In the genomic region with DNA sequence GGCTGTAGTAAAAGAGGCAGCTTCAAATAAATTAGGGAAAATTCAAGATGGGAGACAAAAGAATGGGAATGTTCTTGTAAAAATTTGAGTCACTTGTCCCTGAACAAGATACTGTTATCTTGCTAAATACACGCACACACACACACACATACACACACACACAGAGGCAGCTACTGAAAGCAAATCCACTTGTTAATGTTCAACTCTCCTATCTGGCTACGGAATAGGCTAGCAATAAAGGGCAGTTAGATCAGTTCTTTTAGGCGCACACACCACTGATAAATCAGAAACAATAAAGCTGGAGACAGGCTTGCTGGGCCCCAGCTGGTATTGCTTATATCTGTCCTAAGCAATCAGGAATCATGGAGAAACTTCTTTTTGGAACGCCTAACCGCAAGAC, we compare ENCODE assay signal across 1 cellular context.
TF ChIP-seq lines count a peak whose summit lies in the region.

No MANE protein-coding gene starts in this region.

TF ChIP-seq in HepG2, 621 proteins besides CTCF, POLR2A, EP300 and RAD21 (continued from another document and continues in another):
- TF ChIP-seq, protein P1, sequence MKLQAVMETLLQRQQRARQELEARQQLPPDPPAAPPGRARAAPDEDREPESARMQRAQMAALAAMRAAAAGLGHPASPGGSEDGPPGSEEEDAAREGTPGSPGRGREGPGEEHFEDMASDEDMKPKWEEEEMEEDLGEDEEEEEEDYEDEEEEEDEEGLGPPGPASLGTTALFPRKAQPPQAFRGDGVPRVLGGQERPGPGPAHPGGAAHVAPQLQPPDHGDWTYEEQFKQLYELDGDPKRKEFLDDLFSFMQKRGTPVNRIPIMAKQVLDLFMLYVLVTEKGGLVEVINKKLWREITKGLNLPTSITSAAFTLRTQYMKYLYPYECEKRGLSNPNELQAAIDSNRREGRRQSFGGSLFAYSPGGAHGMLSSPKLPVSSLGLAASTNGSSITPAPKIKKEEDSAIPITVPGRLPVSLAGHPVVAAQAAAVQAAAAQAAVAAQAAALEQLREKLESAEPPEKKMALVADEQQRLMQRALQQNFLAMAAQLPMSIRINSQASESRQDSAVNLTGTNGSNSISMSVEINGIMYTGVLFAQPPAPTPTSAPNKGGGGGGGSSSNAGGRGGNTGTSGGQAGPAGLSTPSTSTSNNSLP (IDR thresholded peaks at IDR 0.05; ENCODE audit: low read depth, low read length), result peak; percentile 12; the same call in 1 of the 2 replicates
- no peak for TF ChIP-seq ZNF263 (CRISPR knock-in tag; IDR thresholded peaks at IDR 0.05)
- TF ChIP-seq CEBPG (CRISPR knock-in tag; IDR thresholded peaks at IDR 0.05), result 0 out of 2 replicates have a peak, but pooled peaks have one; percentile 14
- TF ChIP-seq HOXD1 (CRISPR knock-in tag; IDR thresholded peaks at IDR 0.05), result no peak
- no peak for TF ChIP-seq PHF20 (CRISPR knock-in tag; IDR thresholded peaks at IDR 0.05)
- no peak for TF ChIP-seq ZNF138 (CRISPR knock-in tag; IDR thresholded peaks at IDR 0.05; ENCODE audit: low read depth)
- no peak for TF ChIP-seq XBP1 (CRISPR knock-in tag; IDR thresholded peaks at IDR 0.05)
- peak; percentile 45; the same call in 1 of the 2 replicates for TF ChIP-seq TBX2 (CRISPR knock-in tag; IDR thresholded peaks at IDR 0.05; ENCODE audit: borderline replicate concordance)
- TF ChIP-seq, protein P2, sequence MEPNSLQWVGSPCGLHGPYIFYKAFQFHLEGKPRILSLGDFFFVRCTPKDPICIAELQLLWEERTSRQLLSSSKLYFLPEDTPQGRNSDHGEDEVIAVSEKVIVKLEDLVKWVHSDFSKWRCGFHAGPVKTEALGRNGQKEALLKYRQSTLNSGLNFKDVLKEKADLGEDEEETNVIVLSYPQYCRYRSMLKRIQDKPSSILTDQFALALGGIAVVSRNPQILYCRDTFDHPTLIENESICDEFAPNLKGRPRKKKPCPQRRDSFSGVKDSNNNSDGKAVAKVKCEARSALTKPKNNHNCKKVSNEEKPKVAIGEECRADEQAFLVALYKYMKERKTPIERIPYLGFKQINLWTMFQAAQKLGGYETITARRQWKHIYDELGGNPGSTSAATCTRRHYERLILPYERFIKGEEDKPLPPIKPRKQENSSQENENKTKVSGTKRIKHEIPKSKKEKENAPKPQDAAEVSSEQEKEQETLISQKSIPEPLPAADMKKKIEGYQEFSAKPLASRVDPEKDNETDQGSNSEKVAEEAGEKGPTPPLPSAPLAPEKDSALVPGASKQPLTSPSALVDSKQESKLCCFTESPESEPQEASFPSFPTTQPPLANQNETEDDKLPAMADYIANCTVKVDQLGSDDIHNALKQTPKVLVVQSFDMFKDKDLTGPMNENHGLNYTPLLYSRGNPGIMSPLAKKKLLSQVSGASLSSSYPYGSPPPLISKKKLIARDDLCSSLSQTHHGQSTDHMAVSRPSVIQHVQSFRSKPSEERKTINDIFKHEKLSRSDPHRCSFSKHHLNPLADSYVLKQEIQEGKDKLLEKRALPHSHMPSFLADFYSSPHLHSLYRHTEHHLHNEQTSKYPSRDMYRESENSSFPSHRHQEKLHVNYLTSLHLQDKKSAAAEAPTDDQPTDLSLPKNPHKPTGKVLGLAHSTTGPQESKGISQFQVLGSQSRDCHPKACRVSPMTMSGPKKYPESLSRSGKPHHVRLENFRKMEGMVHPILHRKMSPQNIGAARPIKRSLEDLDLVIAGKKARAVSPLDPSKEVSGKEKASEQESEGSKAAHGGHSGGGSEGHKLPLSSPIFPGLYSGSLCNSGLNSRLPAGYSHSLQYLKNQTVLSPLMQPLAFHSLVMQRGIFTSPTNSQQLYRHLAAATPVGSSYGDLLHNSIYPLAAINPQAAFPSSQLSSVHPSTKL (CRISPR knock-in tag; IDR thresholded peaks at IDR 0.05), result peak; percentile 56
- TF ChIP-seq, protein P3, sequence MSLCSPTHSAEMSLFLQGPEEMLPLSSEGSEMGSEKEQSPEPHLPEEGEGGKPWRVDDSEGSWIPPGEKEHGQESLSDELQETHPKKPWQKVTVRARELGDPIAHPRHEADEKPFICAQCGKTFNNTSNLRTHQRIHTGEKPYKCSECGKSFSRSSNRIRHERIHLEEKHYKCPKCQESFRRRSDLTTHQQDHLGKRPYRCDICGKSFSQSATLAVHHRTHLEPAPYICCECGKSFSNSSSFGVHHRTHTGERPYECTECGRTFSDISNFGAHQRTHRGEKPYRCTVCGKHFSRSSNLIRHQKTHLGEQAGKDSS (CRISPR knock-in tag; IDR thresholded peaks at IDR 0.05; ENCODE audit: borderline replicate concordance, low read depth), result no peak
- 0 out of 2 replicates have a peak, but pooled peaks have one; percentile 35 for TF ChIP-seq PHF21A (CRISPR knock-in tag; IDR thresholded peaks at IDR 0.05)
- no peak for TF ChIP-seq CREB1 (IDR thresholded peaks at IDR 0.05)
- 0 out of 2 replicates have a peak, but pooled peaks have one; percentile 42 for TF ChIP-seq CREB1 (CRISPR knock-in tag; IDR thresholded peaks at IDR 0.05)
- TF ChIP-seq ZNF101 (CRISPR knock-in tag; IDR thresholded peaks at IDR 0.05; ENCODE audit: borderline replicate concordance, low read depth), result no peak
- no peak for TF ChIP-seq ASH2L (IDR thresholded peaks at IDR 0.05; ENCODE audit: insufficient read length, low read depth, low read length)
- TF ChIP-seq, protein P4, sequence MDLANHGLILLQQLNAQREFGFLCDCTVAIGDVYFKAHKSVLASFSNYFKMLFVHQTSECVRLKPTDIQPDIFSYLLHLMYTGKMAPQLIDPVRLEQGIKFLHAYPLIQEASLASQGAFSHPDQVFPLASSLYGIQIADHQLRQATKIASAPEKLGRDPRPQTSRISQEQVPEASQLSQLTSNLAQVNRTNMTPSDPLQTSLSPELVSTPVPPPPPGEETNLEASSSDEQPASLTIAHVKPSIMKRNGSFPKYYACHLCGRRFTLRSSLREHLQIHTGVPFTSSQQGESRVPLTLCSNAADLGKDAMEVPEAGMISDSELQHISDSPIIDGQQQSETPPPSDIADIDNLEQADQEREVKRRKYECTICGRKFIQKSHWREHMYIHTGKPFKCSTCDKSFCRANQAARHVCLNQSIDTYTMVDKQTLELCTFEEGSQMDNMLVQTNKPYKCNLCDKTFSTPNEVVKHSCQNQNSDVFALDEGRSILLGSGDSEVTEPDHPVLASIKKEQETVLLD (CRISPR knock-in tag; IDR thresholded peaks at IDR 0.05; ENCODE audit: low read depth), result no peak
- TF ChIP-seq ZNF558 (CRISPR knock-in tag; IDR thresholded peaks at IDR 0.05; ENCODE audit: borderline replicate concordance), result no peak
- no peak for TF ChIP-seq SRY (CRISPR knock-in tag; IDR thresholded peaks at IDR 0.05)
- no peak for TF ChIP-seq ZNF296 (CRISPR knock-in tag; conservative IDR thresholded peaks at IDR 0.05)
- no peak for TF ChIP-seq POLR2AphosphoS2 (IDR thresholded peaks at IDR 0.05; ENCODE audit: low read depth, low read length)
- TF ChIP-seq KLF12 (CRISPR knock-in tag; IDR thresholded peaks at IDR 0.05; ENCODE audit: borderline replicate concordance), result no peak
- TF ChIP-seq ZNF607 (CRISPR knock-in tag; IDR thresholded peaks at IDR 0.05; ENCODE audit: borderline replicate concordance), result no peak
- TF ChIP-seq HDAC1 (CRISPR knock-in tag; IDR thresholded peaks at IDR 0.05), result 0 out of 2 replicates have a peak, but pooled peaks have one; percentile 19
- TF ChIP-seq, protein P5, sequence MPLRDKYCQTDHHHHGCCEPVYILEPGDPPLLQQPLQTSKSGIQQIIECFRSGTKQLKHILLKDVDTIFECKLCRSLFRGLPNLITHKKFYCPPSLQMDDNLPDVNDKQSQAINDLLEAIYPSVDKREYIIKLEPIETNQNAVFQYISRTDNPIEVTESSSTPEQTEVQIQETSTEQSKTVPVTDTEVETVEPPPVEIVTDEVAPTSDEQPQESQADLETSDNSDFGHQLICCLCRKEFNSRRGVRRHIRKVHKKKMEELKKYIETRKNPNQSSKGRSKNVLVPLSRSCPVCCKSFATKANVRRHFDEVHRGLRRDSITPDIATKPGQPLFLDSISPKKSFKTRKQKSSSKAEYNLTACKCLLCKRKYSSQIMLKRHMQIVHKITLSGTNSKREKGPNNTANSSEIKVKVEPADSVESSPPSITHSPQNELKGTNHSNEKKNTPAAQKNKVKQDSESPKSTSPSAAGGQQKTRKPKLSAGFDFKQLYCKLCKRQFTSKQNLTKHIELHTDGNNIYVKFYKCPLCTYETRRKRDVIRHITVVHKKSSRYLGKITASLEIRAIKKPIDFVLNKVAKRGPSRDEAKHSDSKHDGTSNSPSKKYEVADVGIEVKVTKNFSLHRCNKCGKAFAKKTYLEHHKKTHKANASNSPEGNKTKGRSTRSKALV (CRISPR knock-in tag; IDR thresholded peaks at IDR 0.05), result no peak
- peak; percentile 70; the same call in 1 of the 2 replicates for TF ChIP-seq JUNB (CRISPR knock-in tag; IDR thresholded peaks at IDR 0.05; ENCODE audit: borderline replicate concordance)
- TF ChIP-seq ZNF24 (IDR thresholded peaks at IDR 0.05), result no peak
- no peak for TF ChIP-seq MTA1 (CRISPR knock-in tag; IDR thresholded peaks at IDR 0.05; ENCODE audit: borderline replicate concordance)
- TF ChIP-seq ZNF484 (CRISPR knock-in tag; IDR thresholded peaks at IDR 0.05; ENCODE audit: borderline replicate concordance, low read depth), result no peak
- TF ChIP-seq FOXC1 (CRISPR knock-in tag; IDR thresholded peaks at IDR 0.05; ENCODE audit: borderline replicate concordance), result no peak
- TF ChIP-seq, protein P6, sequence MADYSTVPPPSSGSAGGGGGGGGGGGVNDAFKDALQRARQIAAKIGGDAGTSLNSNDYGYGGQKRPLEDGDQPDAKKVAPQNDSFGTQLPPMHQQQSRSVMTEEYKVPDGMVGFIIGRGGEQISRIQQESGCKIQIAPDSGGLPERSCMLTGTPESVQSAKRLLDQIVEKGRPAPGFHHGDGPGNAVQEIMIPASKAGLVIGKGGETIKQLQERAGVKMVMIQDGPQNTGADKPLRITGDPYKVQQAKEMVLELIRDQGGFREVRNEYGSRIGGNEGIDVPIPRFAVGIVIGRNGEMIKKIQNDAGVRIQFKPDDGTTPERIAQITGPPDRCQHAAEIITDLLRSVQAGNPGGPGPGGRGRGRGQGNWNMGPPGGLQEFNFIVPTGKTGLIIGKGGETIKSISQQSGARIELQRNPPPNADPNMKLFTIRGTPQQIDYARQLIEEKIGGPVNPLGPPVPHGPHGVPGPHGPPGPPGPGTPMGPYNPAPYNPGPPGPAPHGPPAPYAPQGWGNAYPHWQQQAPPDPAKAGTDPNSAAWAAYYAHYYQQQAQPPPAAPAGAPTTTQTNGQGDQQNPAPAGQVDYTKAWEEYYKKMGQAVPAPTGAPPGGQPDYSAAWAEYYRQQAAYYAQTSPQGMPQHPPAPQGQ (CRISPR knock-in tag; IDR thresholded peaks at IDR 0.05; ENCODE audit: borderline replicate concordance), result no peak
- TF ChIP-seq KDM3A (CRISPR knock-in tag; IDR thresholded peaks at IDR 0.05; ENCODE audit: low read depth), result no peak
- 0 out of 2 replicates have a peak, but pooled peaks have one; percentile 47 for TF ChIP-seq FOSL2 (CRISPR knock-in tag; IDR thresholded peaks at IDR 0.05)
- no peak for TF ChIP-seq ZNF761 (CRISPR knock-in tag; conservative IDR thresholded peaks at IDR 0.05)
- TF ChIP-seq NFATC3 (CRISPR knock-in tag; IDR thresholded peaks at IDR 0.05), result no peak
- TF ChIP-seq, protein P7, sequence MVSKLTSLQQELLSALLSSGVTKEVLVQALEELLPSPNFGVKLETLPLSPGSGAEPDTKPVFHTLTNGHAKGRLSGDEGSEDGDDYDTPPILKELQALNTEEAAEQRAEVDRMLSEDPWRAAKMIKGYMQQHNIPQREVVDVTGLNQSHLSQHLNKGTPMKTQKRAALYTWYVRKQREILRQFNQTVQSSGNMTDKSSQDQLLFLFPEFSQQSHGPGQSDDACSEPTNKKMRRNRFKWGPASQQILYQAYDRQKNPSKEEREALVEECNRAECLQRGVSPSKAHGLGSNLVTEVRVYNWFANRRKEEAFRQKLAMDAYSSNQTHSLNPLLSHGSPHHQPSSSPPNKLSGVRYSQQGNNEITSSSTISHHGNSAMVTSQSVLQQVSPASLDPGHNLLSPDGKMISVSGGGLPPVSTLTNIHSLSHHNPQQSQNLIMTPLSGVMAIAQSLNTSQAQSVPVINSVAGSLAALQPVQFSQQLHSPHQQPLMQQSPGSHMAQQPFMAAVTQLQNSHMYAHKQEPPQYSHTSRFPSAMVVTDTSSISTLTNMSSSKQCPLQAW (CRISPR knock-in tag; IDR thresholded peaks at IDR 0.05), result peak; percentile 58; the same call in 1 of the 2 replicates
- TF ChIP-seq ZNF564 (CRISPR knock-in tag; IDR thresholded peaks at IDR 0.05), result no peak
- no peak for TF ChIP-seq NR2F6 (IDR thresholded peaks at IDR 0.05)
- no peak for TF ChIP-seq NR2F6 (CRISPR knock-in tag; IDR thresholded peaks at IDR 0.05)
- TF ChIP-seq EEA1 (CRISPR knock-in tag; IDR thresholded peaks at IDR 0.05; ENCODE audit: borderline replicate concordance), result no peak
- TF ChIP-seq NBN (conservative IDR thresholded peaks at IDR 0.05), result no peak
- no peak for TF ChIP-seq CEBPB (IDR thresholded peaks at IDR 0.05; ENCODE audit: borderline replicate concordance, low read depth, low read length)
- no peak for TF ChIP-seq NFIB (CRISPR knock-in tag; IDR thresholded peaks at IDR 0.05; ENCODE audit: borderline replicate concordance)
- no peak for TF ChIP-seq ZNF672 (CRISPR knock-in tag; IDR thresholded peaks at IDR 0.05)
- no peak for TF ChIP-seq TAF15 (IDR thresholded peaks at IDR 0.05; ENCODE audit: low read depth, low read length, poor library complexity, severe bottlenecking)
- no peak for TF ChIP-seq TEAD2 (CRISPR knock-in tag; IDR thresholded peaks at IDR 0.05)
- 0 out of 2 replicates have a peak, but pooled peaks have one; percentile 19 for TF ChIP-seq ATF1 (CRISPR knock-in tag; IDR thresholded peaks at IDR 0.05)
- TF ChIP-seq, protein P8, sequence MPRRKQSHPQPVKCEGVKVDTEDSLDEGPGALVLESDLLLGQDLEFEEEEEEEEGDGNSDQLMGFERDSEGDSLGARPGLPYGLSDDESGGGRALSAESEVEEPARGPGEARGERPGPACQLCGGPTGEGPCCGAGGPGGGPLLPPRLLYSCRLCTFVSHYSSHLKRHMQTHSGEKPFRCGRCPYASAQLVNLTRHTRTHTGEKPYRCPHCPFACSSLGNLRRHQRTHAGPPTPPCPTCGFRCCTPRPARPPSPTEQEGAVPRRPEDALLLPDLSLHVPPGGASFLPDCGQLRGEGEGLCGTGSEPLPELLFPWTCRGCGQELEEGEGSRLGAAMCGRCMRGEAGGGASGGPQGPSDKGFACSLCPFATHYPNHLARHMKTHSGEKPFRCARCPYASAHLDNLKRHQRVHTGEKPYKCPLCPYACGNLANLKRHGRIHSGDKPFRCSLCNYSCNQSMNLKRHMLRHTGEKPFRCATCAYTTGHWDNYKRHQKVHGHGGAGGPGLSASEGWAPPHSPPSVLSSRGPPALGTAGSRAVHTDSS (CRISPR knock-in tag; conservative IDR thresholded peaks at IDR 0.05), result no peak
- TF ChIP-seq, protein P9, sequence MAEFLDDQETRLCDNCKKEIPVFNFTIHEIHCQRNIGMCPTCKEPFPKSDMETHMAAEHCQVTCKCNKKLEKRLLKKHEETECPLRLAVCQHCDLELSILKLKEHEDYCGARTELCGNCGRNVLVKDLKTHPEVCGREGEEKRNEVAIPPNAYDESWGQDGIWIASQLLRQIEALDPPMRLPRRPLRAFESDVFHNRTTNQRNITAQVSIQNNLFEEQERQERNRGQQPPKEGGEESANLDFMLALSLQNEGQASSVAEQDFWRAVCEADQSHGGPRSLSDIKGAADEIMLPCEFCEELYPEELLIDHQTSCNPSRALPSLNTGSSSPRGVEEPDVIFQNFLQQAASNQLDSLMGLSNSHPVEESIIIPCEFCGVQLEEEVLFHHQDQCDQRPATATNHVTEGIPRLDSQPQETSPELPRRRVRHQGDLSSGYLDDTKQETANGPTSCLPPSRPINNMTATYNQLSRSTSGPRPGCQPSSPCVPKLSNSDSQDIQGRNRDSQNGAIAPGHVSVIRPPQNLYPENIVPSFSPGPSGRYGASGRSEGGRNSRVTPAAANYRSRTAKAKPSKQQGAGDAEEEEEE (CRISPR knock-in tag; IDR thresholded peaks at IDR 0.05; ENCODE audit: borderline replicate concordance), result no peak
